Comparison of ENCODE assay signal across 14 cellular contexts in the genomic region with DNA sequence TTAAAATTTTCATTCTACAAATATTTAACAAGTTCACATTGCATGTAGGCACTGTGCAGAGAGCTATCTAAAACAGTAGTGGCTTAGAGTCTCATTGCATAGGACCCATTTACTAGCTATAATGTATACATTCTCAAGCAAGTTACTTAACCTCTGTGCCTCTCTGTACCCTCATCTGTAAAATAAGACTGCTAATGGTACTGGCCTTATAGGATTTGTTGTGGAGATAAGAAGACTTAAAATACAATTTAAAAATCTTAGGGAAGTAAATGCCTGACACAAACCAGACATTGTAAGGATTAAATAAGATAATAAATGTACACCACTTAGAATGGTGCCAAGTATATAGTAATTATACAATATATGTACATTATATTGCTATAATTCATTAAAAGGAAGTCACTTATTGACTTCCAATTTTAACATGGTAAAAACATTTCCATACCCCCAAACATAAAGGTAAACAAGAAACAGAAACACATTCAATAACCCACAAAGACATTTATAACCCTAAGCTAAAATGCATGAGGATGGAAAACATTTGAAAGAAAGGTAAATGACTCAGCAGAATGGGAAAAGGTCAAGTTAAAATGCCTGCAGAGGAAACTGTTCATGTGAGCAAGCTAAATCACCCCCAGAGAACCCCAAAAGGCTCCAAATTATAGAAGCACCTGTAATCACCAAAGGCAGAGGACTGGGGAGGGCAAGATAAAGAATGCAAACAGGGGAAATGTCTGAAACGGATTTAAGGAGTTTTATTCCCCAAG. TPM values are rescaled to one million over a fixed set of nuclear protein-coding genes. Genes with fewer than 3 reads are reported as not detected.
DNase-seq lines count a peak whose midpoint lies in the region; ATAC-seq, FAIRE-seq and TF ChIP-seq lines count a peak whose summit lies in the region.
"Had no signal": no experiment of that assay in that cellular context is flagged by ENCODE, and none has a peak within 500 bp of the region (broad histone marks: within the 10 kb centered on the region; RNA-seq: fewer than 3 reads in every experiment).

No MANE protein-coding gene starts in this region.

- no peaks in the 10 kb centered on the region for H3K79me2 ChIP-seq in HepG2 (ENCODE audit: insufficient read depth, low read length)

- TF ChIP-seq EP300 in HepG2 (IDR thresholded peaks at IDR 0.05; ENCODE audit: low read depth in 2 of 2, low read length in 2 of 2) (no peak), HepG2 (CRISPR knock-in tag; IDR thresholded peaks at IDR 0.05; ENCODE audit: borderline replicate concordance) (no peak), esophagus muscularis mucosa (IDR thresholded peaks at IDR 0.05) (no peak)

- no TSS peak for BruUV-seq in HepG2 (replicated peaks; lab: Mats Ljungman, UMichigan)

- H3K36me3 ChIP-seq in HepG2 (replicated peaks in 1 of 2; ENCODE audit: control insufficient read depth in 1 of 2, insufficient read depth in 2 of 2, low read length in 2 of 2) (no peaks in the 10 kb centered on the region), right lobe of liver (no peaks in the 10 kb centered on the region), esophagus muscularis mucosa (no peaks in the 10 kb centered on the region)
- H3K36me3 ChIP-seq: BLaER1 treated with 17β-estradiol and CSF1 and Interleukin-3, amounts not matched to agents 10 nM and 100 nM; heart right ventricle; SJSA1 had no signal

- WGBS in HepG2 (ENCODE audit: low lambda C conversion rate), result 5% methylated on average over 1 of the region's 1 CpG
- 55% methylated on average over 1 of the region's 1 CpG for WGBS in right lobe of liver (ENCODE audit: insufficient coverage, low coverage, low lambda C conversion rate, missing lambda C conversion rate)
- 52% methylated on average over 1 of the region's 1 CpG for WGBS in esophagus muscularis mucosa

- no peaks in the 10 kb centered on the region for H4K20me1 ChIP-seq in HepG2 (ENCODE audit: insufficient read depth, low read length)
- H4K20me1 ChIP-seq: BLaER1 treated with 17β-estradiol and CSF1 and Interleukin-3, amounts not matched to agents 10 nM and 100 nM had no signal

- H3K27me3 ChIP-seq in HepG2 (ENCODE audit: control insufficient read depth in 1 of 2, insufficient read depth in 2 of 2, low read length in 2 of 2) (no peaks in the 10 kb centered on the region), right lobe of liver (no peaks in the 10 kb centered on the region), esophagus muscularis mucosa (no peaks in the 10 kb centered on the region)
- H3K27me3 ChIP-seq: BLaER1 treated with 17β-estradiol and CSF1 and Interleukin-3, amounts not matched to agents 10 nM and 100 nM; heart right ventricle; SJSA1 had no signal

- ATAC-seq in HepG2 (no peak), right lobe of liver (no peak), HG03378 (IDR thresholded peaks at IDR 0.05; ENCODE audit: unreplicated experiment) (no peak)
- ATAC-seq: heart right ventricle, mucosa of descending colon had no signal

- DNase-seq in HepG2 (ENCODE audit: low spot score) (no peak), right lobe of liver (no peak), RPMI8226 (peak; percentile 25), esophagus muscularis mucosa (ENCODE audit: extremely low spot score) (no peak), COLO668 (lab: John Stamatoyannopoulos, UW; ENCODE audit: unreplicated experiment) (no peak), GM10266 (ENCODE audit: extremely low spot score) (no peak)
- DNase-seq: heart right ventricle, kidney glomerular epithelial cell, mucosa of descending colon, NCI-H1048 had no signal

- in situ Hi-C loops in HepG2 (cut with HindIII; ENCODE audit: extremely low pct_ligation_motif_present, low pct_unique_long_range_greater_than_20kb), result no loop called here

- TF ChIP-seq RAD21 in HepG2 (CRISPR knock-in tag; IDR thresholded peaks at IDR 0.05), result no peak

- CTCF ChIA-PET in HepG2 (lab: Yijun Ruan, JAX; ENCODE audit: low intra/inter-chr PET ratio, low total read pairs), result no interaction called here

- TF ChIP-seq CTCF in HepG2 (CRISPR knock-in tag; IDR thresholded peaks at IDR 0.05), result no peak
- TF ChIP-seq CTCF in right lobe of liver (IDR thresholded peaks at IDR 0.05), result no peak
- no peak for TF ChIP-seq CTCF in esophagus muscularis mucosa (IDR thresholded peaks at IDR 0.05)
- TF ChIP-seq CTCF in GM10266 (IDR thresholded peaks at IDR 0.05; ENCODE audit: control insufficient read depth, insufficient read depth, low read depth, missing control alignments), result no peak

- intact Hi-C loops in HepG2 (cut with micrococcal nuclease; ENCODE audit: unreplicated experiment) (no loop called here), right lobe of liver (cut with DNase I) (no loop called here), esophagus muscularis mucosa (cut with DNase I) (no loop called here)

- H3K4me1 ChIP-seq in HepG2 (ENCODE audit: insufficient read depth, low read length) (no peaks in the 10 kb centered on the region), right lobe of liver (no peaks in the 10 kb centered on the region), esophagus muscularis mucosa (peaks cover 9 to 74% (median 72%) of the 10 kb centered on the region in 4 donors)
- H3K4me1 ChIP-seq: SJSA1 had no signal

- H2AFZ ChIP-seq in HepG2 (ENCODE audit: low read length), result no peak overlapping the region

- H3K27ac ChIP-seq in HepG2 (ENCODE audit: extremely low read length, insufficient read depth, low read length) (no peak overlapping the region), right lobe of liver (no peak overlapping the region), esophagus muscularis mucosa (replicated peaks in 1 of 4) (peak overlapping the region in 3 of 4 donors; percentile 1 to 47 (median 25))
- H3K27ac ChIP-seq: BLaER1 treated with 17β-estradiol and CSF1 and Interleukin-3, amounts not matched to agents 10 nM and 100 nM; heart right ventricle; SJSA1 had no signal

- H3K9me3 ChIP-seq in HepG2 (ENCODE audit: low read length), result no peaks in the 10 kb centered on the region
- no peaks in the 10 kb centered on the region for H3K9me3 ChIP-seq in right lobe of liver
- no peaks in the 10 kb centered on the region for H3K9me3 ChIP-seq in esophagus muscularis mucosa
- H3K9me3 ChIP-seq: heart right ventricle, mucosa of descending colon, SJSA1 had no signal

- TF ChIP-seq POLR2A in HepG2 (IDR thresholded peaks at IDR 0.05; ENCODE audit: insufficient read depth in 1 of 2, low read depth in 2 of 2, low read length in 2 of 2) (no peak), right lobe of liver (IDR thresholded peaks at IDR 0.05) (no peak), esophagus muscularis mucosa (IDR thresholded peaks at IDR 0.05; ENCODE audit: low read depth) (no peak)

- no peak overlapping the region for H3K9ac ChIP-seq in HepG2 (ENCODE audit: insufficient read depth, low read depth, low read length)
- H3K9ac ChIP-seq: BLaER1 treated with 17β-estradiol and CSF1 and Interleukin-3, amounts not matched to agents 10 nM and 100 nM had no signal

- no peak overlapping the region for H3K4me3 ChIP-seq in HepG2 (replicated peaks in 1 of 3; ENCODE audit: insufficient read depth in 1 of 3, low read depth in 2 of 3, low read length in 3 of 3)
- H3K4me3 ChIP-seq in right lobe of liver, result no peak overlapping the region
- H3K4me3 ChIP-seq in esophagus muscularis mucosa, result no peak overlapping the region
- H3K4me3 ChIP-seq: BLaER1 treated with 17β-estradiol and CSF1 and Interleukin-3, amounts not matched to agents 10 nM and 100 nM; heart right ventricle; mucosa of descending colon; SJSA1 had no signal

- H3K4me2 ChIP-seq in HepG2 (ENCODE audit: low read depth, low read length), result no peak overlapping the region

- no peak for FAIRE-seq in HepG2 (lab: Jason Lieb, UNC)
- FAIRE-seq: TTC549 had no signal

- POLR2A ChIA-PET in HepG2 (lab: Yijun Ruan, JAX), result no interaction called here

TF ChIP-seq in HepG2, 621 proteins besides CTCF, POLR2A, EP300 and RAD21 (continues in another document):
- TF ChIP-seq ZNF83 (CRISPR knock-in tag; IDR thresholded peaks at IDR 0.05; ENCODE audit: borderline replicate concordance) (no peak), ZNF136 (CRISPR knock-in tag; IDR thresholded peaks at IDR 0.05; ENCODE audit: low read depth) (no peak), LCORL (IDR thresholded peaks at IDR 0.05) (no peak), LCORL (CRISPR knock-in tag; IDR thresholded peaks at IDR 0.05) (no peak), SMAD1 (CRISPR knock-in tag; IDR thresholded peaks at IDR 0.05; ENCODE audit: borderline replicate concordance, low read depth) (no peak), MAFK (conservative IDR thresholded peaks at IDR 0.05 in 1 of 2, IDR thresholded peaks at IDR 0.05 in 1 of 2; ENCODE audit: low read length in 2 of 2) (peak in 1 of 2 experiments; percentile 28; a peak in 1 of 4 replicates)
- TF ChIP-seq, protein P1, sequence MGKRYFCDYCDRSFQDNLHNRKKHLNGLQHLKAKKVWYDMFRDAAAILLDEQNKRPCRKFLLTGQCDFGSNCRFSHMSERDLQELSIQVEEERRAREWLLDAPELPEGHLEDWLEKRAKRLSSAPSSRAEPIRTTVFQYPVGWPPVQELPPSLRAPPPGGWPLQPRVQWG (CRISPR knock-in tag; IDR thresholded peaks at IDR 0.05; ENCODE audit: borderline replicate concordance, low read depth), result no peak

RNA-seq across cellular contexts. Expression of gene RPS6KA5, which starts 30.8 kb away (rescaled TPM):
- total RNA-seq in HepG2 (2016; rRNA removed; fragmentation: Illumina TruSeq; extraction: Trizol), result 0.58 and 0.65 TPM in 2 replicates
- 0.10 and 0.44 TPM in 2 replicates for total RNA-seq in HepG2 (2016; cell fraction: cytosol; rRNA removed; fragmentation: Illumina TruSeq; extraction: Trizol; ENCODE audit: low read depth)
- total RNA-seq in HepG2 (2016; cell fraction: insoluble cytoplasmic fraction; rRNA removed; fragmentation: Illumina TruSeq; extraction: Trizol), result 0.59 and 0.67 TPM in 2 replicates
- 0.21 and 0.25 TPM in 2 replicates for total RNA-seq in HepG2 (2016; cell fraction: membrane; rRNA removed; fragmentation: Illumina TruSeq; extraction: Trizol)
- total RNA-seq in HepG2 (2016; cell fraction: nucleus; rRNA removed; fragmentation: Illumina TruSeq; extraction: Trizol), result 0.81 and 0.84 TPM in 2 replicates
- 0.40 and 0.50 TPM in 2 replicates for polyA plus RNA-seq in HepG2 (2011; rRNA removed)
- 0.27 and 0.42 TPM in 2 replicates for polyA plus RNA-seq in HepG2 (2011; cell fraction: cytosol; rRNA removed)
- polyA plus RNA-seq in HepG2 (2011; cell fraction: nucleus; rRNA removed), result 0.43 and 0.88 TPM in 2 replicates
- polyA plus RNA-seq in HepG2 (2012), result 1.2 and 1.7 TPM in 2 replicates
- polyA plus RNA-seq in HepG2 (2016; cell fraction: cytosol; fragmentation: Illumina TruSeq; extraction: Trizol; ENCODE audit: low read depth), result under 0.01 and 0.05 TPM in 2 replicates
- polyA plus RNA-seq in HepG2 (2016; cell fraction: insoluble cytoplasmic fraction; fragmentation: Illumina TruSeq; extraction: Trizol; ENCODE audit: low read depth), result 0.30 and 0.43 TPM in 2 replicates
- polyA plus RNA-seq in HepG2 (2016; cell fraction: membrane; fragmentation: Illumina TruSeq; extraction: Trizol; ENCODE audit: low read depth), result 0.03 and 0.06 TPM in 2 replicates
- 0.30 and 0.45 TPM in 2 replicates for polyA plus RNA-seq in HepG2 (2016; cell fraction: nucleus; fragmentation: Illumina TruSeq; extraction: Trizol; ENCODE audit: insufficient read depth, low read depth)
- 0.44 and 8.9 TPM in 2 replicates for polyA minus RNA-seq in HepG2 (2011; rRNA and poly(A)+ RNA removed; ENCODE audit: low replicate concordance)
- polyA minus RNA-seq in HepG2 (2011; cell fraction: cytosol; rRNA and poly(A)+ RNA removed), result 0.44 and 1.2 TPM in 2 replicates
- polyA minus RNA-seq in HepG2 (2011; cell fraction: nucleus; rRNA and poly(A)+ RNA removed), result 3.4 and 3.7 TPM in 2 replicates
- 1 to 10 TPM in 5 of 6 experiments, under 1 TPM in 1; 0.31 to 3.5 (median 1.7) TPM for total RNA-seq in right lobe of liver
- total RNA-seq in esophagus muscularis mucosa, result 10 to 100 TPM; 30.8 to 40.6 (median 35.0) TPM

Comparison
In these comparisons a context has a peak if more than half of its experiments do, and no peak if none do; other contexts are left out.
1. H3K27ac ChIP-seq: peak in esophagus muscularis mucosa (3 of 4); none in HepG2 (single experiment) and right lobe of liver (0 of 3).
2. RNA of gene RPS6KA5, which starts 30.8 kb away (total RNA-seq): 30.8 to 40.6 TPM in esophagus muscularis mucosa; 0.31 to 3.5 TPM in right lobe of liver and 0.10 to 0.84 TPM in HepG2; every median in the first group is over 4 times any median in the second.